ENCODE assay signal across 1 cellular context in genomic region chr2:20113004-20113796, GRCh38.
TF ChIP-seq lines count a peak whose summit lies in the region.

No MANE protein-coding gene starts in this region.

TF ChIP-seq in HCT116, 20 proteins besides CTCF, POLR2A, EP300 and RAD21 (continued from another document):
- TF ChIP-seq REST (IDR thresholded peaks at IDR 0.05; ENCODE audit: low read depth) (no peak), YY1 (IDR thresholded peaks at IDR 0.05; ENCODE audit: extremely low read depth, insufficient replicate concordance, low read depth, low read length) (no peak), ATF3 (IDR thresholded peaks at IDR 0.05) (no peak), ELF1 (IDR thresholded peaks at IDR 0.05; ENCODE audit: borderline replicate concordance, low read depth) (no peak), SP1 (IDR thresholded peaks at IDR 0.05; ENCODE audit: low read depth) (no peak), SIN3A (IDR thresholded peaks at IDR 0.05; ENCODE audit: low read depth) (no peak), TCF7L2 (IDR thresholded peaks at IDR 0.05; ENCODE audit: borderline replicate concordance, extremely low read depth, insufficient read depth, insufficient read length) (no peak), SRF (IDR thresholded peaks at IDR 0.05; ENCODE audit: low read depth) (no peak), POLR2AphosphoS5 (IDR thresholded peaks at IDR 0.05; ENCODE audit: low read depth, low read length) (no peak), FOSL1 (IDR thresholded peaks at IDR 0.05; ENCODE audit: low read depth) (no peak), MAX (IDR thresholded peaks at IDR 0.05) (no peak), ZNF274 (IDR thresholded peaks at IDR 0.05; ENCODE audit: low read depth, low read length) (no peak)
